In genomic region chr14:99566390-99567354, GRCh38 we compare ENCODE assay signal across 1 cellular context.
TF ChIP-seq lines count a peak whose summit lies in the region.

No MANE protein-coding gene starts in this region.

TF ChIP-seq in HepG2, 621 proteins besides CTCF, POLR2A, EP300 and RAD21 (continued from another document and continues in another):
- 0 out of 2 replicates have a peak, but pooled peaks have one; percentile 28 for TF ChIP-seq ZBTB43 (CRISPR knock-in tag; conservative IDR thresholded peaks at IDR 0.05)
- peak; percentile 99 for TF ChIP-seq ZNF549 (CRISPR knock-in tag; IDR thresholded peaks at IDR 0.05)
- TF ChIP-seq ESRRA (CRISPR knock-in tag; IDR thresholded peaks at IDR 0.05; ENCODE audit: low read depth), result peak; percentile 96
- no peak for TF ChIP-seq ZNF124 (CRISPR knock-in tag; IDR thresholded peaks at IDR 0.05)
- no peak for TF ChIP-seq AGO1 (IDR thresholded peaks at IDR 0.05; ENCODE audit: low read depth, low read length, poor library complexity, severe bottlenecking)
- TF ChIP-seq RBAK (CRISPR knock-in tag; IDR thresholded peaks at IDR 0.05), result no peak
- TF ChIP-seq ZNF816 (CRISPR knock-in tag; IDR thresholded peaks at IDR 0.05; ENCODE audit: borderline replicate concordance), result peak; percentile 77; the same call in 1 of the 2 replicates
- peak; percentile 29; the same call in 1 of the 2 replicates for TF ChIP-seq ZNF350 (CRISPR knock-in tag; IDR thresholded peaks at IDR 0.05; ENCODE audit: borderline replicate concordance, low read depth)
- TF ChIP-seq ZNF746 (CRISPR knock-in tag; IDR thresholded peaks at IDR 0.05), result peak; percentile 84; the same call in 1 of the 2 replicates
- TF ChIP-seq, protein P1, sequence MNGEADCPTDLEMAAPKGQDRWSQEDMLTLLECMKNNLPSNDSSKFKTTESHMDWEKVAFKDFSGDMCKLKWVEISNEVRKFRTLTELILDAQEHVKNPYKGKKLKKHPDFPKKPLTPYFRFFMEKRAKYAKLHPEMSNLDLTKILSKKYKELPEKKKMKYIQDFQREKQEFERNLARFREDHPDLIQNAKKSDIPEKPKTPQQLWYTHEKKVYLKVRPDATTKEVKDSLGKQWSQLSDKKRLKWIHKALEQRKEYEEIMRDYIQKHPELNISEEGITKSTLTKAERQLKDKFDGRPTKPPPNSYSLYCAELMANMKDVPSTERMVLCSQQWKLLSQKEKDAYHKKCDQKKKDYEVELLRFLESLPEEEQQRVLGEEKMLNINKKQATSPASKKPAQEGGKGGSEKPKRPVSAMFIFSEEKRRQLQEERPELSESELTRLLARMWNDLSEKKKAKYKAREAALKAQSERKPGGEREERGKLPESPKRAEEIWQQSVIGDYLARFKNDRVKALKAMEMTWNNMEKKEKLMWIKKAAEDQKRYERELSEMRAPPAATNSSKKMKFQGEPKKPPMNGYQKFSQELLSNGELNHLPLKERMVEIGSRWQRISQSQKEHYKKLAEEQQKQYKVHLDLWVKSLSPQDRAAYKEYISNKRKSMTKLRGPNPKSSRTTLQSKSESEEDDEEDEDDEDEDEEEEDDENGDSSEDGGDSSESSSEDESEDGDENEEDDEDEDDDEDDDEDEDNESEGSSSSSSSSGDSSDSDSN (CRISPR knock-in tag; IDR thresholded peaks at IDR 0.05), result peak; percentile 60
- peak; percentile 76 for TF ChIP-seq HNF1B (CRISPR knock-in tag; IDR thresholded peaks at IDR 0.05)
- TF ChIP-seq RFXAP (CRISPR knock-in tag; IDR thresholded peaks at IDR 0.05; ENCODE audit: borderline replicate concordance), result 0 out of 2 replicates have a peak, but pooled peaks have one; percentile 33
- TF ChIP-seq PHB2 (IDR thresholded peaks at IDR 0.05; ENCODE audit: partially characterized antibody), result no peak
- 0 out of 2 replicates have a peak, but pooled peaks have one; percentile 61 for TF ChIP-seq ZNF230 (CRISPR knock-in tag; IDR thresholded peaks at IDR 0.05)
- TF ChIP-seq KDM4B (CRISPR knock-in tag; IDR thresholded peaks at IDR 0.05), result no peak
- TF ChIP-seq HIVEP1 (CRISPR knock-in tag; IDR thresholded peaks at IDR 0.05), result no peak; the same call in 1 of the 2 replicates
- TF ChIP-seq EEA1 (CRISPR knock-in tag; IDR thresholded peaks at IDR 0.05; ENCODE audit: borderline replicate concordance), result no peak
- TF ChIP-seq ZNF275 (CRISPR knock-in tag; IDR thresholded peaks at IDR 0.05; ENCODE audit: borderline replicate concordance), result no peak
- no peak for TF ChIP-seq SYNCRIP (IDR thresholded peaks at IDR 0.05; ENCODE audit: insufficient read depth, low read depth, low read length)
- no peak for TF ChIP-seq ATAD3A (CRISPR knock-in tag; IDR thresholded peaks at IDR 0.05)
- TF ChIP-seq ZNF550 (CRISPR knock-in tag; IDR thresholded peaks at IDR 0.05; ENCODE audit: borderline replicate concordance), result no peak
- TF ChIP-seq NR2F1 (CRISPR knock-in tag; IDR thresholded peaks at IDR 0.05), result peak; percentile 70 to 89
- TF ChIP-seq, protein P2, sequence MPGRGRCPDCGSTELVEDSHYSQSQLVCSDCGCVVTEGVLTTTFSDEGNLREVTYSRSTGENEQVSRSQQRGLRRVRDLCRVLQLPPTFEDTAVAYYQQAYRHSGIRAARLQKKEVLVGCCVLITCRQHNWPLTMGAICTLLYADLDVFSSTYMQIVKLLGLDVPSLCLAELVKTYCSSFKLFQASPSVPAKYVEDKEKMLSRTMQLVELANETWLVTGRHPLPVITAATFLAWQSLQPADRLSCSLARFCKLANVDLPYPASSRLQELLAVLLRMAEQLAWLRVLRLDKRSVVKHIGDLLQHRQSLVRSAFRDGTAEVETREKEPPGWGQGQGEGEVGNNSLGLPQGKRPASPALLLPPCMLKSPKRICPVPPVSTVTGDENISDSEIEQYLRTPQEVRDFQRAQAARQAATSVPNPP (CRISPR knock-in tag; IDR thresholded peaks at IDR 0.05), result no peak
- TF ChIP-seq, protein P3, sequence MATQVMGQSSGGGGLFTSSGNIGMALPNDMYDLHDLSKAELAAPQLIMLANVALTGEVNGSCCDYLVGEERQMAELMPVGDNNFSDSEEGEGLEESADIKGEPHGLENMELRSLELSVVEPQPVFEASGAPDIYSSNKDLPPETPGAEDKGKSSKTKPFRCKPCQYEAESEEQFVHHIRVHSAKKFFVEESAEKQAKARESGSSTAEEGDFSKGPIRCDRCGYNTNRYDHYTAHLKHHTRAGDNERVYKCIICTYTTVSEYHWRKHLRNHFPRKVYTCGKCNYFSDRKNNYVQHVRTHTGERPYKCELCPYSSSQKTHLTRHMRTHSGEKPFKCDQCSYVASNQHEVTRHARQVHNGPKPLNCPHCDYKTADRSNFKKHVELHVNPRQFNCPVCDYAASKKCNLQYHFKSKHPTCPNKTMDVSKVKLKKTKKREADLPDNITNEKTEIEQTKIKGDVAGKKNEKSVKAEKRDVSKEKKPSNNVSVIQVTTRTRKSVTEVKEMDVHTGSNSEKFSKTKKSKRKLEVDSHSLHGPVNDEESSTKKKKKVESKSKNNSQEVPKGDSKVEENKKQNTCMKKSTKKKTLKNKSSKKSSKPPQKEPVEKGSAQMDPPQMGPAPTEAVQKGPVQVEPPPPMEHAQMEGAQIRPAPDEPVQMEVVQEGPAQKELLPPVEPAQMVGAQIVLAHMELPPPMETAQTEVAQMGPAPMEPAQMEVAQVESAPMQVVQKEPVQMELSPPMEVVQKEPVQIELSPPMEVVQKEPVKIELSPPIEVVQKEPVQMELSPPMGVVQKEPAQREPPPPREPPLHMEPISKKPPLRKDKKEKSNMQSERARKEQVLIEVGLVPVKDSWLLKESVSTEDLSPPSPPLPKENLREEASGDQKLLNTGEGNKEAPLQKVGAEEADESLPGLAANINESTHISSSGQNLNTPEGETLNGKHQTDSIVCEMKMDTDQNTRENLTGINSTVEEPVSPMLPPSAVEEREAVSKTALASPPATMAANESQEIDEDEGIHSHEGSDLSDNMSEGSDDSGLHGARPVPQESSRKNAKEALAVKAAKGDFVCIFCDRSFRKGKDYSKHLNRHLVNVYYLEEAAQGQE (IDR thresholded peaks at IDR 0.05; ENCODE audit: borderline replicate concordance in 1 of 2, low read depth in 1 of 2, low read length in 2 of 2), result peak in 1 of 2 experiments; percentile 30; a peak in 1 of 4 replicates
- peak; percentile 48; the same call in 1 of the 2 replicates for TF ChIP-seq GATA4 (IDR thresholded peaks at IDR 0.05; ENCODE audit: borderline replicate concordance, low read depth)
- TF ChIP-seq, protein P4, sequence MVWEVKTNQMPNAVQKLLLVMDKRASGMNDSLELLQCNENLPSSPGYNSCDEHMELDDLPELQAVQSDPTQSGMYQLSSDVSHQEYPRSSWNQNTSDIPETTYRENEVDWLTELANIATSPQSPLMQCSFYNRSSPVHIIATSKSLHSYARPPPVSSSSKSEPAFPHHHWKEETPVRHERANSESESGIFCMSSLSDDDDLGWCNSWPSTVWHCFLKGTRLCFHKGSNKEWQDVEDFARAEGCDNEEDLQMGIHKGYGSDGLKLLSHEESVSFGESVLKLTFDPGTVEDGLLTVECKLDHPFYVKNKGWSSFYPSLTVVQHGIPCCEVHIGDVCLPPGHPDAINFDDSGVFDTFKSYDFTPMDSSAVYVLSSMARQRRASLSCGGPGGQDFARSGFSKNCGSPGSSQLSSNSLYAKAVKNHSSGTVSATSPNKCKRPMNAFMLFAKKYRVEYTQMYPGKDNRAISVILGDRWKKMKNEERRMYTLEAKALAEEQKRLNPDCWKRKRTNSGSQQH (CRISPR knock-in tag; IDR thresholded peaks at IDR 0.05; ENCODE audit: low read depth), result peak; percentile 20; the same call in 1 of the 2 replicates
- TF ChIP-seq ZNF33B (CRISPR knock-in tag; IDR thresholded peaks at IDR 0.05), result peak; percentile 70; the same call in 1 of the 2 replicates
- no peak for TF ChIP-seq ZNF75D (CRISPR knock-in tag; IDR thresholded peaks at IDR 0.05; ENCODE audit: borderline replicate concordance)
- peak; percentile 82; the same call in 1 of the 2 replicates for TF ChIP-seq ZNF205 (CRISPR knock-in tag; IDR thresholded peaks at IDR 0.05)
- peak; percentile 84 for TF ChIP-seq SIX1 (CRISPR knock-in tag; IDR thresholded peaks at IDR 0.05; ENCODE audit: borderline replicate concordance)
- TF ChIP-seq, protein P5, sequence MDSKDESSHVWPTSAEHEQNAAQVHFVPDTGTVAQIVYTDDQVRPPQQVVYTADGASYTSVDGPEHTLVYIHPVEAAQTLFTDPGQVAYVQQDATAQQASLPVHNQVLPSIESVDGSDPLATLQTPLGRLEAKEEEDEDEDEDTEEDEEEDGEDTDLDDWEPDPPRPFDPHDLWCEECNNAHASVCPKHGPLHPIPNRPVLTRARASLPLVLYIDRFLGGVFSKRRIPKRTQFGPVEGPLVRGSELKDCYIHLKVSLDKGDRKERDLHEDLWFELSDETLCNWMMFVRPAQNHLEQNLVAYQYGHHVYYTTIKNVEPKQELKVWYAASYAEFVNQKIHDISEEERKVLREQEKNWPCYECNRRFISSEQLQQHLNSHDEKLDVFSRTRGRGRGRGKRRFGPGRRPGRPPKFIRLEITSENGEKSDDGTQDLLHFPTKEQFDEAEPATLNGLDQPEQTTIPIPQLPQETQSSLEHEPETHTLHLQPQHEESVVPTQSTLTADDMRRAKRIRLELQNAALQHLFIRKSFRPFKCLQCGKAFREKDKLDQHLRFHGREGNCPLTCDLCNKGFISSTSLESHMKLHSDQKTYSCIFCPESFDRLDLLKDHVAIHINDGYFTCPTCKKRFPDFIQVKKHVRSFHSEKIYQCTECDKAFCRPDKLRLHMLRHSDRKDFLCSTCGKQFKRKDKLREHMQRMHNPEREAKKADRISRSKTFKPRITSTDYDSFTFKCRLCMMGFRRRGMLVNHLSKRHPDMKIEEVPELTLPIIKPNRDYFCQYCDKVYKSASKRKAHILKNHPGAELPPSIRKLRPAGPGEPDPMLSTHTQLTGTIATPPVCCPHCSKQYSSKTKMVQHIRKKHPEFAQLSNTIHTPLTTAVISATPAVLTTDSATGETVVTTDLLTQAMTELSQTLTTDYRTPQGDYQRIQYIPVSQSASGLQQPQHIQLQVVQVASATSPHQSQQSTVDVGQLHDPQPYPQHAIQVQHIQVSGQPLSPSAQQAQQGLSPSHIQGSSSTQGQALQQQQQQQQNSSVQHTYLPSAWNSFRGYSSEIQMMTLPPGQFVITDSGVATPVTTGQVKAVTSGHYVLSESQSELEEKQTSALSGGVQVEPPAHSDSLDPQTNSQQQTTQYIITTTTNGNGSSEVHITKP (CRISPR knock-in tag; IDR thresholded peaks at IDR 0.05; ENCODE audit: low read depth), result peak; percentile 57; the same call in 1 of the 2 replicates
- TF ChIP-seq POLR2AphosphoS5 (IDR thresholded peaks at IDR 0.05; ENCODE audit: low read depth, low read length), result peak; percentile 2; the same call in 1 of the 2 replicates
- no peak for TF ChIP-seq KLF12 (CRISPR knock-in tag; IDR thresholded peaks at IDR 0.05; ENCODE audit: borderline replicate concordance)
- no peak for TF ChIP-seq CAMTA2 (CRISPR knock-in tag; IDR thresholded peaks at IDR 0.05; ENCODE audit: borderline replicate concordance)
- peak; percentile 37; the same call in 1 of the 2 replicates for TF ChIP-seq MEIS2 (CRISPR knock-in tag; IDR thresholded peaks at IDR 0.05)
- TF ChIP-seq, protein P6, sequence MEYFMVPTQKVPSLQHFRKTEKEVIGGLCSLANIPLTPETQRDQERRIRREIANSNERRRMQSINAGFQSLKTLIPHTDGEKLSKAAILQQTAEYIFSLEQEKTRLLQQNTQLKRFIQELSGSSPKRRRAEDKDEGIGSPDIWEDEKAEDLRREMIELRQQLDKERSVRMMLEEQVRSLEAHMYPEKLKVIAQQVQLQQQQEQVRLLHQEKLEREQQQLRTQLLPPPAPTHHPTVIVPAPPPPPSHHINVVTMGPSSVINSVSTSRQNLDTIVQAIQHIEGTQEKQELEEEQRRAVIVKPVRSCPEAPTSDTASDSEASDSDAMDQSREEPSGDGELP (IDR thresholded peaks at IDR 0.05; ENCODE audit: borderline replicate concordance, low read depth), result peak; percentile 65; the same call in 1 of the 2 replicates
- no peak; the same call in 1 of the 2 replicates for TF ChIP-seq ELF1 (CRISPR knock-in tag; IDR thresholded peaks at IDR 0.05)
- TF ChIP-seq ZNF790 (CRISPR knock-in tag; IDR thresholded peaks at IDR 0.05; ENCODE audit: borderline replicate concordance), result no peak
- peak; percentile 47 for TF ChIP-seq ZNF883 (CRISPR knock-in tag; IDR thresholded peaks at IDR 0.05; ENCODE audit: not compliant biosample characterization)
- TF ChIP-seq ZNF780A (CRISPR knock-in tag; IDR thresholded peaks at IDR 0.05), result no peak
- no peak for TF ChIP-seq KMT2B (CRISPR knock-in tag; IDR thresholded peaks at IDR 0.05)
- no peak for TF ChIP-seq RAD51 (IDR thresholded peaks at IDR 0.05; ENCODE audit: borderline replicate concordance)
- TF ChIP-seq, protein P7, sequence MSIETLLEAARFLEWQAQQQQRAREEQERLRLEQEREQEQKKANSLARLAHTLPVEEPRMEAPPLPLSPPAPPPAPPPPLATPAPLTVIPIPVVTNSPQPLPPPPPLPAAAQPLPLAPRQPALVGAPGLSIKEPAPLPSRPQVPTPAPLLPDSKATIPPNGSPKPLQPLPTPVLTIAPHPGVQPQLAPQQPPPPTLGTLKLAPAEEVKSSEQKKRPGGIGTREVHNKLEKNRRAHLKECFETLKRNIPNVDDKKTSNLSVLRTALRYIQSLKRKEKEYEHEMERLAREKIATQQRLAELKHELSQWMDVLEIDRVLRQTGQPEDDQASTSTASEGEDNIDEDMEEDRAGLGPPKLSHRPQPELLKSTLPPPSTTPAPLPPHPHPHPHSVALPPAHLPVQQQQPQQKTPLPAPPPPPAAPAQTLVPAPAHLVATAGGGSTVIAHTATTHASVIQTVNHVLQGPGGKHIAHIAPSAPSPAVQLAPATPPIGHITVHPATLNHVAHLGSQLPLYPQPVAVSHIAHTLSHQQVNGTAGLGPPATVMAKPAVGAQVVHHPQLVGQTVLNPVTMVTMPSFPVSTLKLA (IDR thresholded peaks at IDR 0.05), result no peak
